ENCODE assay signal across 3 cellular contexts in the genomic region with DNA sequence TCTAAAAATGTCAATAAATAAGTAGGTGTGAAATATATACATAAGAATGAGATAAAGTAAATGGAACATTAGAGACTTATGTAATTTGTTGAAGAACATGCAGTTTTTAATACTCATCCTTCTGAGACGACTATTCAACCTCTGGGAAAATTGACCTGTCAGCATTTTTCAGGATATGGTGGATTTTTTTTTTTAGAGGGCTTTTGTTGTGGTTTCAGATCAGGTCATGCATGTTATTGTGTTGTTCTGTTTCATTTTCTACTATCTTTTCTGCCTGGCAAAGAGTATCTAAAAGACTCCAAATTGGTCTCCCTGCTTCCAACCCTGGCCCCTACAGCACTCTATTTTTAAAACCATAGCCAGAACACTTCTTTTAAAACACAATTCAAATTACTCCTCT.
TF ChIP-seq lines count a peak whose summit lies in the region.

No MANE protein-coding gene starts in this region.

TF ChIP-seq in A549, 52 proteins besides CTCF, POLR2A, EP300 and RAD21:
- TF ChIP-seq MAFK (IDR thresholded peaks at IDR 0.05; ENCODE audit: partially characterized antibody) (peak; percentile 84), ZFP36 (IDR thresholded peaks at IDR 0.05; ENCODE audit: borderline replicate concordance, partially characterized antibody) (no peak)

TF ChIP-seq in IMR-90, 13 proteins besides CTCF, POLR2A, EP300 and RAD21:
- peak; percentile 98 for TF ChIP-seq MAFK (IDR thresholded peaks at IDR 0.05; ENCODE audit: low read depth, low read length)
- TF ChIP-seq BHLHE40 (IDR thresholded peaks at IDR 0.05; ENCODE audit: low read depth, low read length) = no peak

TF ChIP-seq in K562, 482 proteins besides CTCF, POLR2A, EP300 and RAD21:
- TF ChIP-seq MAFG (tag; conservative IDR thresholded peaks at IDR 0.05) = peak; percentile 65; the same call in 1 of the 2 replicates
- TF ChIP-seq E2F3 (CRISPR knock-in tag; IDR thresholded peaks at IDR 0.05) = no peak
- TF ChIP-seq MAFK (IDR thresholded peaks at IDR 0.05; ENCODE audit: low read length) = peak; percentile 88
- peak; percentile 88 for TF ChIP-seq MAFF (IDR thresholded peaks at IDR 0.05; ENCODE audit: low read length)
- TF ChIP-seq, protein P1, sequence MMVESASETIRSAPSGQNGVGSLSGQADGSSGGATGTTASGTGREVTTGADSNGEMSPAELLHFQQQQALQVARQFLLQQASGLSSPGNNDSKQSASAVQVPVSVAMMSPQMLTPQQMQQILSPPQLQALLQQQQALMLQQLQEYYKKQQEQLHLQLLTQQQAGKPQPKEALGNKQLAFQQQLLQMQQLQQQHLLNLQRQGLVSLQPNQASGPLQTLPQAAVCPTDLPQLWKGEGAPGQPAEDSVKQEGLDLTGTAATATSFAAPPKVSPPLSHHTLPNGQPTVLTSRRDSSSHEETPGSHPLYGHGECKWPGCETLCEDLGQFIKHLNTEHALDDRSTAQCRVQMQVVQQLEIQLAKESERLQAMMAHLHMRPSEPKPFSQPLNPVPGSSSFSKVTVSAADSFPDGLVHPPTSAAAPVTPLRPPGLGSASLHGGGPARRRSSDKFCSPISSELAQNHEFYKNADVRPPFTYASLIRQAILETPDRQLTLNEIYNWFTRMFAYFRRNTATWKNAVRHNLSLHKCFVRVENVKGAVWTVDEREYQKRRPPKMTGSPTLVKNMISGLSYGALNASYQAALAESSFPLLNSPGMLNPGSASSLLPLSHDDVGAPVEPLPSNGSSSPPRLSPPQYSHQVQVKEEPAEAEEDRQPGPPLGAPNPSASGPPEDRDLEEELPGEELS (CRISPR knock-in tag; IDR thresholded peaks at IDR 0.05; ENCODE audit: borderline replicate concordance) = no peak
- no peak for TF ChIP-seq HNRNPK (IDR thresholded peaks at IDR 0.05; ENCODE audit: low read depth, low read length, poor library complexity, severe bottlenecking)
- peak; percentile 29; the same call in 1 of the 2 replicates for TF ChIP-seq C11orf30 (IDR thresholded peaks at IDR 0.05; ENCODE audit: low read depth)
- peak; percentile 83 for TF ChIP-seq ZNF316 (IDR thresholded peaks at IDR 0.05)
